In the genomic region with DNA sequence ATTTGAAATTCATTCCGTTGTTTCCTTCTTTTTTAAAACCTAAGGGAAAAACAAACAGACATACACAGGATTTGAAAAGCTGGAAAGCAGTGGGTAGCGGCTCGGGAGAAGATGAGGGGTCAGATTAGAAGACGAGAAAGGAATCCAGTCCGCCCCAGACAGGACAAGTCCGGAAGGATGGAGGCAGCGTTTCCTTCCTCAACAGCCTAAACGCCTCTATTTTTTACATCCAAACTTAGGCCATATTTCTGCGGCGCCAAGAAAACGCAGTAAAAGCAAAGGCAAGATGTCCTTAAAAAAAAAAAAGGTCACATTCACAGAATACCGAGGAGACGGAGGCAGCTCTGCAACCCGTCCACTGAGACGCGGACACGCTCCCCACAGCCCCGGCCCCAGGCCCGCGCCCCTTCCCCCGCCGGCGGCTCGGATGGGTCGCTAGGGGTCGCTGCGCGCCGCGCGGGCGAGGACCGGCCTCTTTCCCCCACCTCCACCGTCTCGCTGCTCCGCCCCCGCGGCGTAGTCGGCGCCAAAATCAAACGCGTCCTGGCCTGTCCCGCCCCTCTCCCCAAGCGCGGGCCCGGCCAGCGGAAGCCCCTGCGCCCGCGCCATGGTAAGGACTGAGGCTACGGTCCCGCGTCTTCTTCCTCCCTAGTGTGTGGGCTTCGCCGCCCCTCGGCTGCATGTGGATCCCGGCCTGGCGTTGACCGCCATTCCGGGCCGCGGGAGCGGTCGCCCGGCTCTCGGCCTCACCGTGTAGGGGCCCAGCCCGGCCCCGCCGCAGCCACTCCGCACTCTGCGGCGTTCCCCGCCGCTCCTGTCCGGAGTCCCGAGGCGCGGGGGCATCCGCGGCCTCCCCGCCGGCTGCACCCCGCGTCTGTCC, we compare ENCODE assay signal across 8 cellular contexts. TPM values are rescaled to one million over a fixed set of nuclear protein-coding genes. Genes with fewer than 3 reads are reported as not detected.
A peak's percentile ranks its signal among the peaks of the same experiment; 100 is the strongest.
DNase-seq lines count a peak whose midpoint lies in the region; ATAC-seq and TF ChIP-seq lines count a peak whose summit lies in the region.

A gene with protein sequence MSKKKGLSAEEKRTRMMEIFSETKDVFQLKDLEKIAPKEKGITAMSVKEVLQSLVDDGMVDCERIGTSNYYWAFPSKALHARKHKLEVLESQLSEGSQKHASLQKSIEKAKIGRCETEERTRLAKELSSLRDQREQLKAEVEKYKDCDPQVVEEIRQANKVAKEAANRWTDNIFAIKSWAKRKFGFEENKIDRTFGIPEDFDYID (plus strand): TSS at position 558 of the 880 bp plus-strand sequence. CDS start 50 bp downstream, at position 608.

- H3K4me3 ChIP-seq in BJ (ENCODE audit: low read depth, low read length) = peak within 1 kb of the TSS; percentile 77

- POLR2A ChIA-PET in BJ (lab: Charles Lee) = interaction anchor here (0.7 kb wide), 1 partner anchor 35 kb away, joined by 5 read pairs; no protein-coding TSS in a partner anchor

- TF ChIP-seq POLR2A in GM19099 (IDR thresholded peaks at IDR 0.05; ENCODE audit: extremely low read depth, insufficient read length, low read depth) = peak; percentile 85

- CTCF ChIA-PET in BJ (lab: Yijun Ruan, JAX) = interaction anchor here (0.7 to 7.9 kb wide), 20 partner anchors 9 to 309 kb away, joined by 3 to 93 read pairs (median 3); a partner anchor contains a TSS

- H3K27me3 ChIP-seq in BJ (ENCODE audit: control insufficient read depth, insufficient read depth, low read length) = no peaks in the 10 kb centered on the region

- peak within 1 kb of the TSS; percentile 65 for H3K27ac Mint-ChIP-seq in chondrocyte (ENCODE audit: unreplicated experiment)

- H3K4me1 Mint-ChIP-seq in chondrocyte (ENCODE audit: low read depth) = peaks cover 20% of the 10 kb centered on the region

- H3K36me3 ChIP-seq in BJ (ENCODE audit: control insufficient read depth, insufficient read depth, low read length) = no peaks in the 10 kb centered on the region

- TF ChIP-seq CTCF in BJ (IDR thresholded peaks at IDR 0.05; ENCODE audit: insufficient read depth, low read depth, low read length) (peak; percentile 62), chondrocyte (IDR thresholded peaks at IDR 0.05) (peak; percentile 99)

- peaks cover 4% of the 10 kb centered on the region for H3K36me3 Mint-ChIP-seq in chondrocyte (ENCODE audit: low read depth)

- no peaks in the 10 kb centered on the region for H3K27me3 Mint-ChIP-seq in chondrocyte (ENCODE audit: low read depth)

- no peaks in the 10 kb centered on the region for H3K9me3 Mint-ChIP-seq in chondrocyte (ENCODE audit: low read depth)

- ATAC-seq in HG03378 (IDR thresholded peaks at IDR 0.05; ENCODE audit: unreplicated experiment) = peak; percentile 66

- DNase-seq in BJ (ENCODE audit: low read depth) (no peak), NCI-H460 (ENCODE audit: extremely low read depth, low read depth) (peak; percentile 71), chondrocyte (ENCODE audit: low spot score) (peak; percentile 94), kidney glomerular epithelial cell (lab: John Stamatoyannopoulos, UW) (peak; percentile 41)
- peak; percentile 86 for DNase-seq in activated CD4-positive, alpha-beta T cell treated with anti-CD3 and anti-CD28 coated beads for 1 hour
- DNase-seq in stimulated activated CD4-positive, alpha-beta T cell treated with anti-CD3 and anti-CD28 coated beads, Interleukin-1b, Interleukin-23, amount 100 ng/mL, for 1 hour (ENCODE audit: low read depth in 2 of 2) = peak; percentile 69 to 89

- peak within 1 kb of the TSS; percentile 79 for H3K4me3 Mint-ChIP-seq in chondrocyte (ENCODE audit: unreplicated experiment)

RNA-seq across cellular contexts. Expression of the gene that starts here (rescaled TPM):
- 0.44 and 2.2 TPM in 2 replicates for polyA plus RNA-seq in BJ (2011; rRNA removed)
- 0.28 and 0.72 TPM in 2 replicates for polyA minus RNA-seq in BJ (2011; rRNA and poly(A)+ RNA removed)
- 33.6 and 35.7 TPM in 2 replicates for total RNA-seq in NCI-H460 (2014; rRNA removed; shearing (Covaris generic))
- 27.7 and 30.3 TPM in 2 replicates for polyA plus RNA-seq in NCI-H460 (2014; cell fraction: nucleus; rRNA removed)
- 0.90 to 3.5 TPM (median 2.2 TPM) in 3 replicates for total RNA-seq in chondrocyte
